In the genomic region with DNA sequence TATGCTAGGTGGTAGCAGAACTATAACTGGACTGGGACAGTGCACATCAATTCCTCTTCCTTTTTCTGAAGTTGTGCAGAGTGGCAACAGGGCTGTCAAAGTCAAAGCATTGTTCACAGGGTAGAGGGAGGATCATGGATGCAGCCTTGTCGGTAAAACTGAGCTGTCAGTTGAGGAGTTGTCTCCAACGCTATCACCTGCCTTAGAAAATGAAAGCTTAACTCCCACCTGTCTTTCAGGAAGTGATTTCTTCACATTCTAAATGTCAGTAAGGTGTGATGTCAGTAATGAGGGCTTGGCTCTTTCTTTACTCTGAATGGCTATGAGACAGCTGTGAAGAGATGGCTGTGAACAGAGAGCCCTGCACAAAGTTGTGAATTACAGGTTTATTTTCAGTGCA, we compare ENCODE assay signal across 18 cellular contexts.
DNase-seq lines count a peak whose midpoint lies in the region; ATAC-seq and TF ChIP-seq lines count a peak whose summit lies in the region.
"Had no signal": no experiment of that assay in that cellular context is flagged by ENCODE, and none has a peak within 500 bp of the region (broad histone marks: within the 10 kb centered on the region; RNA-seq: fewer than 3 reads in every experiment).

No MANE protein-coding gene starts in this region.

- intact Hi-C loops in activated B cell treated with CpG ODN at 0.5 μM for 24 hours (cut with micrococcal nuclease) (no loop called here), CD14-positive monocyte (cut with micrococcal nuclease) (no loop called here)

- H3K27me3 Mint-ChIP-seq in activated B cell treated with CpG ODN at 0.5 μM for 24 hours (no peaks in the 10 kb centered on the region), CD14-positive monocyte (ENCODE audit: low read depth in 3 of 3) (peaks cover 0 to 2% (median 0%) of the 10 kb centered on the region in 3 donors)
- H3K27me3 Mint-ChIP-seq in stimulated activated naive B cell treated with anti-CD40 and anti-IgM and Interleukin-4, amounts not matched to agents 10 μg/mL and 1 μg/mL and 100 μg/mL, for 72 hours, result no peaks in the 10 kb centered on the region
- H3K27me3 Mint-ChIP-seq: activated CD4-positive, alpha-beta T cell treated with anti-CD3 and anti-CD28 coated beads, Interleukin-2, amount 10 ng/mL, durations not matched to agents 7 days and 5 days; dendritic cell treated with granulocyte-macrophage colony-stimulating factor and Interleukin-4, amounts not matched to agents 40 ng/mL and 50 ng/mL, for 4 days; stimulated activated naive CD8-positive, alpha-beta T cell treated with anti-CD3 and anti-CD28 coated beads, Interleukin-15, Interleukin-2, amounts not matched to agents 100 ng/mL and 50 ng/mL, for 24 hours had no signal

- no peaks in the 10 kb centered on the region for H3K27me3 ChIP-seq in H7 (ENCODE audit: control insufficient read depth, insufficient read depth, low read length)
- H3K27me3 ChIP-seq: body of pancreas had no signal

- CTCF ChIA-PET in activated B cell treated with CpG ODN at 0.5 μM for 24 hours (lab: Charles Lee), result no interaction called here

- no peak overlapping the region for H3K4me3 ChIP-seq in H7 (ENCODE audit: insufficient read depth, low read depth, low read length)
- H3K4me3 ChIP-seq: body of pancreas had no signal

- no peaks in the 10 kb centered on the region for H3K36me3 ChIP-seq in H7 (replicated peaks; ENCODE audit: control insufficient read depth, insufficient read depth, low read length)

- H3K36me3 Mint-ChIP-seq in activated naive CD4-positive, alpha-beta T cell treated with anti-CD3 and anti-CD28 coated beads, Interleukin-2, amount 50 U/mL, for 72 hours, result no peaks in the 10 kb centered on the region
- H3K36me3 Mint-ChIP-seq in activated B cell treated with CpG ODN at 0.5 μM for 24 hours (ENCODE audit: low read depth) (no peaks in the 10 kb centered on the region), CD14-positive monocyte (no peaks in the 10 kb centered on the region)
- H3K36me3 Mint-ChIP-seq in stimulated activated naive B cell treated with anti-CD40 and anti-IgM and Interleukin-4, amounts not matched to agents 10 μg/mL and 1 μg/mL and 100 μg/mL, for 72 hours, result no peaks in the 10 kb centered on the region

- TF ChIP-seq CTCF in activated B cell treated with CpG ODN at 0.5 μM for 24 hours (IDR thresholded peaks at IDR 0.05) (no peak), CD14-positive monocyte (IDR thresholded peaks at IDR 0.05) (no peak)

- H3K4me1 Mint-ChIP-seq in activated B cell treated with CpG ODN at 0.5 μM for 24 hours (peaks cover 22% of the 10 kb centered on the region), CD14-positive monocyte (no peaks in the 10 kb centered on the region)
- peaks cover 6 to 18% of the 10 kb centered on the region in 2 donors for H3K4me1 Mint-ChIP-seq in stimulated activated naive B cell treated with anti-CD40 and anti-IgM and Interleukin-4, amounts not matched to agents 10 μg/mL and 1 μg/mL and 100 μg/mL, for 72 hours

- H3K4me3 Mint-ChIP-seq in activated B cell treated with CpG ODN at 0.5 μM for 24 hours (peak overlapping the region; percentile 20), CD14-positive monocyte (no peak overlapping the region)
- no peak overlapping the region for H3K4me3 Mint-ChIP-seq in stimulated activated naive B cell treated with anti-CD40 and anti-IgM and Interleukin-4, amounts not matched to agents 10 μg/mL and 1 μg/mL and 100 μg/mL, for 72 hours
- H3K4me3 Mint-ChIP-seq: activated CD4-positive, alpha-beta T cell treated with anti-CD3 and anti-CD28 coated beads, Interleukin-2, amount 10 ng/mL, durations not matched to agents 7 days and 5 days; dendritic cell treated with granulocyte-macrophage colony-stimulating factor and Interleukin-4, amounts not matched to agents 40 ng/mL and 50 ng/mL, for 4 days; stimulated activated naive CD8-positive, alpha-beta T cell treated with anti-CD3 and anti-CD28 coated beads, Interleukin-15, Interleukin-2, amounts not matched to agents 100 ng/mL and 50 ng/mL, for 24 hours had no signal

- no peak overlapping the region for H3K27ac Mint-ChIP-seq in activated naive CD4-positive, alpha-beta T cell treated with anti-CD3 and anti-CD28 coated beads, Interleukin-2, amount 50 U/mL, for 72 hours
- H3K27ac Mint-ChIP-seq in activated B cell treated with CpG ODN at 0.5 μM for 24 hours (peak overlapping the region; percentile 36), CD14-positive monocyte (no peak overlapping the region)
- H3K27ac Mint-ChIP-seq in stimulated activated naive B cell treated with anti-CD40 and anti-IgM and Interleukin-4, amounts not matched to agents 10 μg/mL and 1 μg/mL and 100 μg/mL, for 72 hours, result no peak overlapping the region
- H3K27ac Mint-ChIP-seq: activated CD4-positive, alpha-beta T cell treated with anti-CD3 and anti-CD28 coated beads, Interleukin-2, amount 10 ng/mL, durations not matched to agents 7 days and 5 days; dendritic cell treated with granulocyte-macrophage colony-stimulating factor and Interleukin-4, amounts not matched to agents 40 ng/mL and 50 ng/mL, for 4 days; stimulated activated naive CD8-positive, alpha-beta T cell treated with anti-CD3 and anti-CD28 coated beads, Interleukin-15, Interleukin-2, amounts not matched to agents 100 ng/mL and 50 ng/mL, for 24 hours had no signal

- ATAC-seq in activated naive CD4-positive, alpha-beta T cell treated with anti-CD3 and anti-CD28 coated beads, Interleukin-2, amount 50 U/mL, for 72 hours, result peak; percentile 66 to 79
- ATAC-seq in HG03175 (IDR thresholded peaks at IDR 0.05; ENCODE audit: unreplicated experiment) (peak; percentile 86), activated B cell treated with CpG ODN at 0.5 μM for 24 hours (ENCODE audit: low read depth) (peak; percentile 47)
- ATAC-seq in stimulated activated naive B cell treated with anti-CD40 and anti-IgM and Interleukin-4, amounts not matched to agents 10 μg/mL and 1 μg/mL and 100 μg/mL, for 72 hours (replicated peaks), result peak; percentile 51 to 55
- ATAC-seq: body of pancreas, esophagus mucosa had no signal

- no peak for DNase-seq in activated naive CD4-positive, alpha-beta T cell treated with anti-CD3 and anti-CD28 coated beads, Interleukin-2, amount 50 U/mL, for 72 hours (ENCODE audit: low spot score in 2 of 2)
- no peak for DNase-seq in activated naive CD4-positive, alpha-beta T cell treated with anti-CD3 and anti-CD28 coated beads, Interleukin-2, amount 50 U/mL, for 16 hours
- DNase-seq in activated B cell treated with CpG ODN at 0.5 μM for 24 hours, result no peak
- no peak for DNase-seq in stimulated activated naive B cell treated with anti-CD40 and anti-IgM and Interleukin-4, amounts not matched to agents 10 μg/mL and 1 μg/mL and 100 μg/mL, for 72 hours
- DNase-seq in NCI-H2107 (lab: John Stamatoyannopoulos, UW), result no peak
- DNase-seq in H7, result no peak
- DNase-seq in CD14-positive monocyte (ENCODE audit: low spot score), result no peak
- DNase-seq: activated CD4-positive, alpha-beta T cell treated with anti-CD3 and anti-CD28 coated beads, Interleukin-2, amount 10 ng/mL, durations not matched to agents 7 days and 5 days; body of pancreas; DND-41; mesendoderm; NCI-H1694; Right ventricle myocardium superior; T1000 had no signal

- H3K9me3 Mint-ChIP-seq in activated naive CD4-positive, alpha-beta T cell treated with anti-CD3 and anti-CD28 coated beads, Interleukin-2, amount 50 U/mL, for 72 hours, result no peaks in the 10 kb centered on the region
- H3K9me3 Mint-ChIP-seq in activated B cell treated with CpG ODN at 0.5 μM for 24 hours, result no peaks in the 10 kb centered on the region
- H3K9me3 Mint-ChIP-seq in stimulated activated naive B cell treated with anti-CD40 and anti-IgM and Interleukin-4, amounts not matched to agents 10 μg/mL and 1 μg/mL and 100 μg/mL, for 72 hours, result no peaks in the 10 kb centered on the region
- H3K9me3 Mint-ChIP-seq in CD14-positive monocyte, result no peaks in the 10 kb centered on the region
- H3K9me3 Mint-ChIP-seq: activated CD4-positive, alpha-beta T cell treated with anti-CD3 and anti-CD28 coated beads, Interleukin-2, amount 10 ng/mL, durations not matched to agents 7 days and 5 days; dendritic cell treated with granulocyte-macrophage colony-stimulating factor and Interleukin-4, amounts not matched to agents 40 ng/mL and 50 ng/mL, for 4 days; stimulated activated naive CD8-positive, alpha-beta T cell treated with anti-CD3 and anti-CD28 coated beads, Interleukin-15, Interleukin-2, amounts not matched to agents 100 ng/mL and 50 ng/mL, for 24 hours had no signal

- POLR2A ChIA-PET in activated B cell treated with CpG ODN at 0.5 μM for 24 hours (lab: Charles Lee), result interaction anchor here (0.7 kb wide), 1 partner anchor 1321 kb away, joined by 3 read pairs; no protein-coding TSS in a partner anchor
